ENCODE assay signal across 9 cellular contexts in the genomic region with DNA sequence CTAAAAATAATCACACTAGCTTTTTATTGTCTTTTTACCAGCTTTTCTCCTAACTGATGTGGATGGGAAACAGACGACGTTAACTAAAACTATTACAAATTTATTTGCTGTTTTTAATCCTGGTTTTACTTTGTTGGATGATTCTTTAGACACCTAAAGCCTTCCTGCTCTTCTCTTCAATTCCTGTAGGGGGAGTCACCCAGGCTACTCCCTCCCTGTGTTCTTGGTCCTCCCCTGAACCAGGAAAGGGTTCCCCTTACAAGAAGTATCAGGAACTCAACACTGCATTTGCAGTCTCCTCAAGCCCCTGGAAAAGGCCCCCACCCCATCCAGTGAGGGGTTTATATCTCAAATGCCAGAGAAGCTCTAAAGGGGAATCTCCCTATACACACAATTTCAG.
DNase-seq lines count a peak whose midpoint lies in the region; ATAC-seq and TF ChIP-seq lines count a peak whose summit lies in the region.
"Had no signal": no experiment of that assay in that cellular context is flagged by ENCODE, and none has a peak within 500 bp of the region (broad histone marks: within the 10 kb centered on the region; RNA-seq: fewer than 3 reads in every experiment).

No MANE protein-coding gene starts in this region.

- TF ChIP-seq CTCF in GM12865 (IDR thresholded peaks at IDR 0.05; ENCODE audit: insufficient read depth, low read depth, low read length, missing control alignments) (peak; percentile 49), Loucy (conservative IDR thresholded peaks at IDR 0.05; ENCODE audit: low read length) (peak; percentile 76), chondrocyte (IDR thresholded peaks at IDR 0.05) (peak; percentile 62), nephron progenitor cell (IDR thresholded peaks at IDR 0.05) (peak; percentile 33)

- H3K4me1 Mint-ChIP-seq in chondrocyte (ENCODE audit: low read depth) (no peaks in the 10 kb centered on the region), nephron progenitor cell (no peaks in the 10 kb centered on the region)
- H3K4me1 Mint-ChIP-seq in activated naive CD8-positive, alpha-beta T cell treated with anti-CD3 and anti-CD28 coated beads, Interleukin-2, amount 50 U/mL, for 24 hours: no peaks in the 10 kb centered on the region

- no peak overlapping the region for H3K4me3 ChIP-seq in GM12865 (ENCODE audit: low read depth, low read length)
- H3K4me3 ChIP-seq in Loucy (ENCODE audit: low read length, poor library complexity, severe bottlenecking): no peak overlapping the region
- H3K4me3 ChIP-seq: lung had no signal

- no peak overlapping the region for H3K4me2 ChIP-seq in Loucy (ENCODE audit: low read depth, low read length, poor library complexity, severe bottlenecking)

- H3K9me3 ChIP-seq in Loucy (ENCODE audit: insufficient read depth, low read depth, low read length): peaks cover 7% of the 10 kb centered on the region; the same call in 1 of the 2 replicates

- H3K27me3 Mint-ChIP-seq in chondrocyte (ENCODE audit: low read depth): peaks cover 2% of the 10 kb centered on the region
- peaks cover 1% of the 10 kb centered on the region for H3K27me3 Mint-ChIP-seq in nephron progenitor cell (ENCODE audit: low read depth, poor library complexity)
- H3K27me3 Mint-ChIP-seq in activated naive CD8-positive, alpha-beta T cell treated with anti-CD3 and anti-CD28 coated beads, Interleukin-2, amount 50 U/mL, for 24 hours: no peaks in the 10 kb centered on the region

- no peaks in the 10 kb centered on the region for H4K20me1 ChIP-seq in Loucy (ENCODE audit: insufficient read depth, low read length, poor library complexity, severe bottlenecking)

- no peak overlapping the region for H3K9ac ChIP-seq in Loucy (ENCODE audit: low read depth, low read length, poor library complexity, severe bottlenecking)

- H2AFZ ChIP-seq in Loucy (ENCODE audit: low read length): peak overlapping the region; percentile 85

- H3K9me2 ChIP-seq in Loucy (replicated peaks; ENCODE audit: low read depth, low read length): no peaks in the 10 kb centered on the region

- H3K9me3 Mint-ChIP-seq in chondrocyte (ENCODE audit: low read depth) (peaks cover 12% of the 10 kb centered on the region), nephron progenitor cell (peaks cover 23% of the 10 kb centered on the region)
- H3K9me3 Mint-ChIP-seq in activated naive CD8-positive, alpha-beta T cell treated with anti-CD3 and anti-CD28 coated beads, Interleukin-2, amount 50 U/mL, for 24 hours: peaks cover 16% of the 10 kb centered on the region

- no peak overlapping the region for H3K27ac Mint-ChIP-seq in chondrocyte (ENCODE audit: unreplicated experiment)
- H3K27ac Mint-ChIP-seq in nephron progenitor cell: no peak overlapping the region
- no peak overlapping the region for H3K27ac Mint-ChIP-seq in activated naive CD8-positive, alpha-beta T cell treated with anti-CD3 and anti-CD28 coated beads, Interleukin-2, amount 50 U/mL, for 24 hours
- H3K27ac Mint-ChIP-seq: activated naive CD8-positive, alpha-beta T cell had no signal

- H3K4me1 ChIP-seq in Loucy (ENCODE audit: insufficient read depth, low read length, poor library complexity, severe bottlenecking): no peaks in the 10 kb centered on the region

- no peaks in the 10 kb centered on the region for H3K79me2 ChIP-seq in Loucy (ENCODE audit: insufficient read depth, low read length)

- ATAC-seq in activated naive CD8-positive, alpha-beta T cell treated with anti-CD3 and anti-CD28 coated beads, Interleukin-2, amount 50 U/mL, for 24 hours: no peak
- ATAC-seq in GM18907 (IDR thresholded peaks at IDR 0.05; ENCODE audit: unreplicated experiment): no peak

- no peaks in the 10 kb centered on the region for H3K27me3 ChIP-seq in Loucy (ENCODE audit: insufficient read depth, low read length, poor library complexity, severe bottlenecking)

- H3K36me3 Mint-ChIP-seq in chondrocyte (ENCODE audit: low read depth): no peaks in the 10 kb centered on the region
- peaks cover 7% of the 10 kb centered on the region for H3K36me3 Mint-ChIP-seq in nephron progenitor cell (ENCODE audit: low read depth)
- H3K36me3 Mint-ChIP-seq in activated naive CD8-positive, alpha-beta T cell treated with anti-CD3 and anti-CD28 coated beads, Interleukin-2, amount 50 U/mL, for 24 hours (ENCODE audit: low read depth): no peaks in the 10 kb centered on the region

- H3K4me3 Mint-ChIP-seq in chondrocyte (ENCODE audit: unreplicated experiment) (no peak overlapping the region), nephron progenitor cell (no peak overlapping the region)
- H3K4me3 Mint-ChIP-seq in activated naive CD8-positive, alpha-beta T cell treated with anti-CD3 and anti-CD28 coated beads, Interleukin-2, amount 50 U/mL, for 24 hours: no peak overlapping the region
- H3K4me3 Mint-ChIP-seq: activated naive CD8-positive, alpha-beta T cell had no signal

- DNase-seq in GM12865 (ENCODE audit: low read depth): peak; percentile 2
- DNase-seq in chondrocyte (ENCODE audit: low spot score): no peak
- no peak for DNase-seq in nephron progenitor cell
- DNase-seq in 8988T: no peak
- DNase-seq in activated naive CD8-positive, alpha-beta T cell treated with anti-CD3 and anti-CD28 coated beads, Interleukin-2, amount 50 U/mL, for 24 hours: no peak

- no peaks in the 10 kb centered on the region for H3K36me3 ChIP-seq in Loucy (ENCODE audit: insufficient read depth, low read length)

- H3F3A ChIP-seq in Loucy (ENCODE audit: low read depth): no peaks in the 10 kb centered on the region
